ENCODE assay signal across 8 cellular contexts in the genomic region with DNA sequence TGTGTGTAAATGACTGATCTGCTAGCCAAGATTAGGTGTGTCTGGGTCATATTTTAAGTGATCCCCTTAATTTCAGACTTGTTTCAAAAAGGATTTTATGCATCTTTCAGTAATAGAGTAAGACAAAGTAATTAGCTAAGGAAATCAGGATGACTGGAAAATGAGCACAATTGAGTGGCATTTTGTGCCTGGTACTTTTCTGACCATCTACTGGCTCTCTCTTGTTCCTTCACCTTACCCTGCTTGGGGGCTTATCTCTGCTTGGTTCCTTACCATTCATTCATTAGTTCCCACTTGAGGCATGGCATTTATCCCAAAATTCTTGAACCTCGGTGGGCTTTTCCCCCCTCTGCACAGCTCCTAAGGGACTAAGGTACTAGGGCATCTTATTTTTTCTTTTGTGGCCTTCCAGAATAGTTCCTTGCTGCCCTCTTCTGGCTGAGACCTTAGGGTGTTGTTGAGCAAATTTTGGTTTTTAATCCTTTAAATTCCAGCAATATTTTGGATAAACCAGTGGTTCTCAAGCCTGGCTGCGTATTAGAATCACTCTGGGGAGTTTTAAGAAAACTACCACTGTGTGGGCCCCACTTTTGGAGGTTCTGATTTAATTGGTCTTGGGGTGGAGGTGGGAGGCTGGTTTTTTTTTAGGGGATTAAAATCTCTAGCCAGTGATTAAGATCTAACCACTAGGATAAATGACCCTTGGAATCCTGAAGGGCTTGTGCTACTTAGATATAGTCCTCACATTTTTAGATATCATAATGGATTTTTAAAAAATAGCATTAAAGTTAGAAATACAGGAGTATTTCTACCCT. TPM values are rescaled to one million over a fixed set of nuclear protein-coding genes. Genes with fewer than 3 reads are reported as not detected.
DNase-seq lines count a peak whose midpoint lies in the region; ATAC-seq and FAIRE-seq lines count a peak whose summit lies in the region.

No MANE protein-coding gene starts in this region.

- no peaks in the 10 kb centered on the region for H3K9me3 Mint-ChIP-seq in activated CD8-positive, alpha-beta T cell treated with anti-CD3 and anti-CD28 coated beads, Interleukin-2, amount 10 ng/mL, durations not matched to agents 7 days and 5 days (ENCODE audit: insufficient read depth)

- FAIRE-seq in urothelium cell line (lab: Jason Lieb, UNC): no peak

- no peak overlapping the region for H3K27ac Mint-ChIP-seq in activated CD8-positive, alpha-beta T cell treated with anti-CD3 and anti-CD28 coated beads, Interleukin-2, amount 10 ng/mL, durations not matched to agents 7 days and 5 days

- POLR2A ChIA-PET in activated CD8-positive, alpha-beta T cell treated with anti-CD3 and anti-CD28 coated beads, Interleukin-2, amount 10 ng/mL, durations not matched to agents 7 days and 5 days (lab: Charles Lee): no interaction called here

- H3K36me3 Mint-ChIP-seq in activated CD8-positive, alpha-beta T cell treated with anti-CD3 and anti-CD28 coated beads, Interleukin-2, amount 10 ng/mL, durations not matched to agents 7 days and 5 days (ENCODE audit: low read depth): no peaks in the 10 kb centered on the region

- DNase-seq in AG08396 (ENCODE audit: low spot score) (peak; percentile 54), GF-D8 (lab: John Stamatoyannopoulos, UW) (peak; percentile 11), Kasumi-1 (lab: John Stamatoyannopoulos, UW) (peak; percentile 54 to 67), iPS-NIHi11 (ENCODE audit: low spot score) (peak; percentile 32), urothelium cell line (ENCODE audit: low spot score) (peak; percentile 25), NCI-H187 treated with DMSO at 0.1 percent for 48 hours (lab: John Stamatoyannopoulos, UW) (no peak)
- DNase-seq in activated CD8-positive, alpha-beta T cell treated with anti-CD3 and anti-CD28 coated beads, Interleukin-2, amount 10 ng/mL, durations not matched to agents 7 days and 5 days: peak; percentile 24

- ATAC-seq in activated CD8-positive, alpha-beta T cell treated with anti-CD3 and anti-CD28 coated beads, Interleukin-2, amount 10 ng/mL, durations not matched to agents 7 days and 5 days: no peak
- ATAC-seq in GM21390 (IDR thresholded peaks at IDR 0.05; ENCODE audit: unreplicated experiment): no peak

- H3K4me1 Mint-ChIP-seq in activated CD8-positive, alpha-beta T cell treated with anti-CD3 and anti-CD28 coated beads, Interleukin-2, amount 10 ng/mL, durations not matched to agents 7 days and 5 days (ENCODE audit: low read depth): no peaks in the 10 kb centered on the region

- no peak overlapping the region for H3K4me3 Mint-ChIP-seq in activated CD8-positive, alpha-beta T cell treated with anti-CD3 and anti-CD28 coated beads, Interleukin-2, amount 10 ng/mL, durations not matched to agents 7 days and 5 days

- CTCF ChIA-PET in activated CD8-positive, alpha-beta T cell treated with anti-CD3 and anti-CD28 coated beads, Interleukin-2, amount 10 ng/mL, durations not matched to agents 7 days and 5 days (lab: Charles Lee): interaction anchor here (0.8 to 1.8 kb wide), 10 partner anchors 10 to 249 kb away, joined by 3 to 11 read pairs (median 4); no protein-coding TSS in a partner anchor

- H3K27me3 Mint-ChIP-seq in activated CD8-positive, alpha-beta T cell treated with anti-CD3 and anti-CD28 coated beads, Interleukin-2, amount 10 ng/mL, durations not matched to agents 7 days and 5 days (ENCODE audit: low read depth): no peaks in the 10 kb centered on the region

RNA-seq across cellular contexts. Expression of a gene that starts 50.8 kb away (rescaled TPM):
- 10 to 100 TPM; 20.9 to 25.3 TPM for total RNA-seq in activated CD8-positive, alpha-beta T cell treated with anti-CD3 and anti-CD28 coated beads, Interleukin-2, amount 10 ng/mL, durations not matched to agents 7 days and 5 days

RNA-seq across cellular contexts. Expression of a gene that starts 51.3 kb away (rescaled TPM):
- total RNA-seq in activated CD8-positive, alpha-beta T cell treated with anti-CD3 and anti-CD28 coated beads, Interleukin-2, amount 10 ng/mL, durations not matched to agents 7 days and 5 days: 100 to 1,000 TPM; 137 to 147 TPM
